ENCODE assay signal across 16 cellular contexts in genomic region chr20:23132293-23132929, GRCh38. TPM values are rescaled to one million over a fixed set of nuclear protein-coding genes. Genes with fewer than 3 reads are reported as not detected.
DNase-seq lines count a peak whose midpoint lies in the region; ATAC-seq and TF ChIP-seq lines count a peak whose summit lies in the region.
"Had no signal": no experiment of that assay in that cellular context is flagged by ENCODE, and none has a peak within 500 bp of the region (broad histone marks: within the 10 kb centered on the region; RNA-seq: fewer than 3 reads in every experiment).

No MANE protein-coding gene starts in this region.

- WGBS in prostate gland: 85% methylated on average over 14 of the region's 14 CpGs

- H4K20me1 ChIP-seq in PC-9 (ENCODE audit: insufficient read depth): no peaks in the 10 kb centered on the region

- 0 out of 2 replicates have a peak, but pooled peaks cover 2% of the 10 kb centered on the region for H3K79me2 ChIP-seq in PC-9 (ENCODE audit: low read depth)

- intact Hi-C loops in sciatic nerve (cut with DNase I): no loop called here
- intact Hi-C loops in prostate gland (cut with DNase I): no loop called here
- intact Hi-C loops in PC-9 (cut with micrococcal nuclease; ENCODE audit: unreplicated experiment): no loop called here

- POLR2A ChIA-PET in PC-9 (lab: Charles Lee; ENCODE audit: unreplicated experiment): no interaction called here

- no peaks in the 10 kb centered on the region for H3K4me1 ChIP-seq in Peyer's patch
- H3K4me1 ChIP-seq in right atrium auricular region: peaks cover 0 to 56% of the 10 kb centered on the region in 2 donors
- H3K4me1 ChIP-seq in prostate gland (replicated peaks): no peaks in the 10 kb centered on the region
- H3K4me1 ChIP-seq in PC-9 (replicated peaks; ENCODE audit: insufficient read depth): peaks cover 18% of the 10 kb centered on the region

- peaks cover 12% of the 10 kb centered on the region; the same call in 1 of the 2 replicates for H3F3A ChIP-seq in PC-9 (ENCODE audit: insufficient read depth, low read depth)

- TF ChIP-seq POLR2A in Peyer's patch (IDR thresholded peaks at IDR 0.05): no peak
- TF ChIP-seq POLR2A in prostate gland (IDR thresholded peaks at IDR 0.05): no peak

- no peak overlapping the region for H3K4me3 ChIP-seq in Peyer's patch
- H3K4me3 ChIP-seq in right atrium auricular region: no peak overlapping the region
- H3K4me3 ChIP-seq in prostate gland: no peak overlapping the region
- no peak overlapping the region for H3K4me3 ChIP-seq in PC-9

- H3K9me2 ChIP-seq in PC-9 (ENCODE audit: insufficient read depth): no peaks in the 10 kb centered on the region

- no peak for TF ChIP-seq CTCF in Peyer's patch (IDR thresholded peaks at IDR 0.05)
- no peak for TF ChIP-seq CTCF in right atrium auricular region (IDR thresholded peaks at IDR 0.05)
- no peak for TF ChIP-seq CTCF in prostate gland (IDR thresholded peaks at IDR 0.05)
- TF ChIP-seq CTCF in PC-9 (conservative IDR thresholded peaks at IDR 0.05): no peak

- H3K9me3 ChIP-seq in Peyer's patch (no peaks in the 10 kb centered on the region), right atrium auricular region (no peaks in the 10 kb centered on the region), prostate gland (no peaks in the 10 kb centered on the region), PC-9 (ENCODE audit: insufficient read depth, low read depth) (no peaks in the 10 kb centered on the region)

- no peak overlapping the region for H2AFZ ChIP-seq in PC-9

- H3K36me3 ChIP-seq in Peyer's patch: no peaks in the 10 kb centered on the region
- H3K36me3 ChIP-seq in right atrium auricular region: no peaks in the 10 kb centered on the region
- H3K36me3 ChIP-seq in prostate gland: no peaks in the 10 kb centered on the region
- H3K36me3 ChIP-seq in PC-9 (ENCODE audit: low read depth): no peaks in the 10 kb centered on the region

- no TSS peak for BruUV-seq in PC-9 (replicated peaks; lab: Mats Ljungman, UMichigan)

- no peaks in the 10 kb centered on the region for H3K27me3 ChIP-seq in Peyer's patch
- H3K27me3 ChIP-seq in right atrium auricular region: no peaks in the 10 kb centered on the region
- no peaks in the 10 kb centered on the region for H3K27me3 ChIP-seq in prostate gland (replicated peaks; ENCODE audit: insufficient read depth)
- no peaks in the 10 kb centered on the region for H3K27me3 ChIP-seq in PC-9 (ENCODE audit: insufficient read depth, low read depth)

- no peak overlapping the region for H3K4me2 ChIP-seq in PC-9
- H3K4me2 ChIP-seq: KMS-11 had no signal

- CTCF ChIA-PET in PC-9 (lab: Charles Lee): no interaction called here

- H3K27ac ChIP-seq in Peyer's patch (peak overlapping the region in 1 of 4 donors; percentile 39), right atrium auricular region (peak overlapping the region; percentile 65 to 68), prostate gland (no peak overlapping the region), PC-9 (no peak overlapping the region)
- H3K27ac ChIP-seq: KMS-11 had no signal

- DNase-seq in GF-D8 (lab: John Stamatoyannopoulos, UW): peak; percentile 75
- peak in 2 of 3 donors; percentile 40 to 63 for DNase-seq in Peyer's patch
- DNase-seq in right atrium auricular region (ENCODE audit: low spot score): no peak
- peak; percentile 44 for DNase-seq in sciatic nerve (ENCODE audit: low spot score)
- no peak for DNase-seq in prostate gland (ENCODE audit: low spot score)
- no peak for DNase-seq in PC-9
- DNase-seq: activated T-cell treated with anti-CD3 and anti-CD28 coated beads, Interleukin-2, amount 50 U/mL, for 72 hours; cortex of kidney; DMS79 treated with DMSO at 0.1 percent for 48 hours; NCI-H146; NCI-H526; nucleus accumbens had no signal

- ATAC-seq in sciatic nerve (no peak), HG03354 (IDR thresholded peaks at IDR 0.05; ENCODE audit: poor library complexity, severe bottlenecking, unreplicated experiment) (no peak), GM21529 (IDR thresholded peaks at IDR 0.05; ENCODE audit: unreplicated experiment) (no peak)
- ATAC-seq: activated T-cell treated with anti-CD3 and anti-CD28 coated beads, Interleukin-2, amount 50 U/mL, for 72 hours; HCT116 had no signal

RNA-seq across cellular contexts. Expression of gene CD93, which starts 46.3 kb away (rescaled TPM):
- total RNA-seq in Peyer's patch: 10 to 100 TPM in 2 of 4 donors, 1 to 10 TPM in 2; 3.7 to 16.5 (median 9.7) TPM
- 10 to 100 TPM; 35.7 to 51.6 TPM for total RNA-seq in right atrium auricular region
- total RNA-seq in sciatic nerve: 81.0 TPM
- 10 to 100 TPM; 13.9 to 31.1 TPM for total RNA-seq in prostate gland
- total RNA-seq in PC-9 (2021): 0.07 TPM in 1 of 2 replicates, not detected in the other

Comparison
In these comparisons a context has a peak if more than half of its experiments do, and no peak if none do; other contexts are left out.
1. DNase-seq: peak in GF-D8 (single experiment), Peyer's patch (2 of 3) and sciatic nerve (single experiment); none in right atrium auricular region (single experiment), prostate gland (single experiment) and PC-9 (0 of 2).
2. H3K27ac ChIP-seq: peak in right atrium auricular region (2 of 2); none in prostate gland (0 of 2) and PC-9 (single experiment).